8 cellular contexts compared by ENCODE assay signal in genomic region chr3:150544726-150545125, GRCh38. TPM values are rescaled to one million over a fixed set of nuclear protein-coding genes. Genes with fewer than 3 reads are reported as not detected.
A peak's percentile ranks its signal among the peaks of the same experiment; 100 is the strongest.
DNase-seq lines count a peak whose midpoint lies in the region; ATAC-seq and TF ChIP-seq lines count a peak whose summit lies in the region.

No MANE protein-coding gene starts in this region.

- H3F3A ChIP-seq in MM.1S (ENCODE audit: insufficient read depth, low read length) (peaks cover 12% of the 10 kb centered on the region), neural progenitor cell (ENCODE audit: low read depth) (peaks cover 9% of the 10 kb centered on the region)

- peak overlapping the region in 1 of 2 donors; percentile 79 for H3K4me3 ChIP-seq in CD4-positive, alpha-beta memory T cell (ENCODE audit: low read length in 2 of 2)
- H3K4me3 ChIP-seq in MM.1S (ENCODE audit: low read length) (peak overlapping the region; percentile 97), coronary artery (peak overlapping the region; percentile 99), neural progenitor cell (peak overlapping the region; percentile 98)

- no peak overlapping the region for H2AFZ ChIP-seq in MM.1S (ENCODE audit: low read length)
- no peak overlapping the region for H2AFZ ChIP-seq in neural progenitor cell (replicated peaks)

- peaks cover 64% of the 10 kb centered on the region for H3K4me1 ChIP-seq in CD4-positive, alpha-beta memory T cell (ENCODE audit: insufficient read depth, low read length)
- H3K4me1 ChIP-seq in MM.1S (ENCODE audit: low read length) (peaks cover 21% of the 10 kb centered on the region), neural progenitor cell (peaks cover 17% of the 10 kb centered on the region)

- H3K4me2 ChIP-seq in MM.1S (ENCODE audit: low read depth, low read length) (peak overlapping the region; percentile 81), neural progenitor cell (peak overlapping the region; percentile 86)

- H3K36me3 ChIP-seq in CD4-positive, alpha-beta memory T cell (ENCODE audit: insufficient read depth, low read length): peaks cover 10% of the 10 kb centered on the region
- H3K36me3 ChIP-seq in MM.1S (replicated peaks; ENCODE audit: insufficient read depth, low read length) (peaks cover 16% of the 10 kb centered on the region), neural progenitor cell (peaks cover 8% of the 10 kb centered on the region)

- no peak for TF ChIP-seq CTCF in MM.1S (IDR thresholded peaks at IDR 0.05; ENCODE audit: low read length)
- no peak for TF ChIP-seq CTCF in coronary artery (IDR thresholded peaks at IDR 0.05)
- no peak for TF ChIP-seq CTCF in neural progenitor cell (IDR thresholded peaks at IDR 0.05)

- peaks cover 4 to 50% of the 10 kb centered on the region in 2 donors for H3K36me3 Mint-ChIP-seq in CD4-positive, alpha-beta memory T cell
- H3K36me3 Mint-ChIP-seq in neural progenitor cell: peaks cover 4% of the 10 kb centered on the region

- no peak for DNase-seq in CD4-positive, alpha-beta memory T cell
- DNase-seq in MM.1S (no peak), coronary artery (ENCODE audit: low spot score) (no peak), neural progenitor cell (ENCODE audit: low spot score) (no peak)
- DNase-seq in stimulated activated CD4-positive, alpha-beta T cell treated with anti-CD3 and anti-CD28 coated beads, Interleukin-4, amount 100 ng/mL, for 4 hours: no peak
- DNase-seq in activated CD4-positive, alpha-beta T cell treated with anti-CD3 and anti-CD28 coated beads, Interleukin-2, amount 50 U/mL, for 48 hours: no peak

- H3K27ac ChIP-seq in CD4-positive, alpha-beta memory T cell (ENCODE audit: low read depth, low read length): peak overlapping the region; percentile 99
- H3K27ac ChIP-seq in MM.1S (ENCODE audit: low read length): no peak overlapping the region
- H3K27ac ChIP-seq in coronary artery: peak overlapping the region in 1 of 2 donors; percentile 89
- no peak overlapping the region for H3K27ac ChIP-seq in neural progenitor cell

- peak overlapping the region; percentile 13 to 99 (median 94) for H3K4me3 Mint-ChIP-seq in CD4-positive, alpha-beta memory T cell
- peak overlapping the region; percentile 93 for H3K4me3 Mint-ChIP-seq in neural progenitor cell

- H3K27me3 Mint-ChIP-seq in CD4-positive, alpha-beta memory T cell: no peaks in the 10 kb centered on the region
- peaks cover 4% of the 10 kb centered on the region for H3K27me3 Mint-ChIP-seq in neural progenitor cell (ENCODE audit: insufficient read depth, low read depth)

- intact Hi-C loops in CD4-positive, alpha-beta memory T cell (cut with micrococcal nuclease): loop anchor here (5.0 kb wide), 2 partner anchors 572 to 658 kb away; partner anchors contain the start of genes GPR171 and PFN2

- ATAC-seq in GM18858 (IDR thresholded peaks at IDR 0.05; ENCODE audit: unreplicated experiment) (no peak), HG03571 (IDR thresholded peaks at IDR 0.05; ENCODE audit: unreplicated experiment) (no peak)

- H3K4me1 Mint-ChIP-seq in CD4-positive, alpha-beta memory T cell: peaks cover 37 to 75% (median 56%) of the 10 kb centered on the region in 4 donors
- H3K4me1 Mint-ChIP-seq in neural progenitor cell: peaks cover 20% of the 10 kb centered on the region

- H3K9me2 ChIP-seq in MM.1S (replicated peaks; ENCODE audit: insufficient read depth, low read length): no peaks in the 10 kb centered on the region

- no peaks in the 10 kb centered on the region for H3K27me3 ChIP-seq in CD4-positive, alpha-beta memory T cell (ENCODE audit: insufficient read depth, low read length)
- no peaks in the 10 kb centered on the region for H3K27me3 ChIP-seq in MM.1S (replicated peaks; ENCODE audit: insufficient read depth, low read length)
- H3K27me3 ChIP-seq in neural progenitor cell: no peaks in the 10 kb centered on the region

- peak overlapping the region; percentile 99 for H3K9ac ChIP-seq in MM.1S (ENCODE audit: low read length)
- peak overlapping the region; percentile 95 for H3K9ac ChIP-seq in neural progenitor cell

- peak overlapping the region; percentile 43 to 99 (median 81) for H3K27ac Mint-ChIP-seq in CD4-positive, alpha-beta memory T cell
- H3K27ac Mint-ChIP-seq in neural progenitor cell: no peak overlapping the region

- CTCF ChIA-PET in CD4-positive, alpha-beta memory T cell (lab: Charles Lee; ENCODE audit: partially characterized antibody): interaction anchor here (0.8 to 2.0 kb wide), 4 partner anchors 61 to 219 kb away, joined by 3 to 7 read pairs (median 6); no protein-coding TSS in a partner anchor

- POLR2A ChIA-PET in CD4-positive, alpha-beta memory T cell (lab: Charles Lee; ENCODE audit: partially characterized antibody): interaction anchor here (0.7 to 6.0 kb wide), 7 partner anchors 59 to 1902 kb away, joined by 3 to 150 read pairs (median 9); partner anchors contain the start of genes ERICH6, SELENOT, SIAH2 and TSC22D2

- peaks cover 0 to 4% (median 0%) of the 10 kb centered on the region in 8 donors for H3K9me3 Mint-ChIP-seq in CD4-positive, alpha-beta memory T cell
- H3K9me3 Mint-ChIP-seq in neural progenitor cell: no peaks in the 10 kb centered on the region

- H3K79me2 ChIP-seq in MM.1S (ENCODE audit: low read length) (peaks cover 79% of the 10 kb centered on the region), neural progenitor cell (ENCODE audit: low read depth) (peaks cover 68% of the 10 kb centered on the region)

- H4K20me1 ChIP-seq in MM.1S (ENCODE audit: insufficient read depth, low read length): peaks cover 22% of the 10 kb centered on the region; the same call in 1 of the 2 replicates
- peaks cover 21% of the 10 kb centered on the region for H4K20me1 ChIP-seq in neural progenitor cell (ENCODE audit: low read depth)

- H3K9me3 ChIP-seq in CD4-positive, alpha-beta memory T cell (ENCODE audit: control insufficient read depth in 1 of 2, low read length in 2 of 2): no peaks in the 10 kb centered on the region
- H3K9me3 ChIP-seq in MM.1S (replicated peaks; ENCODE audit: insufficient read depth, low read length): no peaks in the 10 kb centered on the region
- H3K9me3 ChIP-seq in neural progenitor cell (ENCODE audit: low read depth): no peaks in the 10 kb centered on the region

RNA-seq across cellular contexts. Expression of gene SERP1, which starts 1.6 kb away (rescaled TPM):
- 100 to 1,000 TPM; 122 to 128 TPM for total RNA-seq in CD4-positive, alpha-beta memory T cell
- polyA plus RNA-seq in CD4-positive, alpha-beta memory T cell: 100 to 1,000 TPM; 107 to 129 TPM
- 120 and 129 TPM in 2 replicates for total RNA-seq in neural progenitor cell (ENCODE audit: low replicate concordance)

RNA-seq across cellular contexts. Expression of gene EIF2A, which starts 1.9 kb away (rescaled TPM):
- 10 to 100 TPM; 90.8 to 95.3 TPM for total RNA-seq in CD4-positive, alpha-beta memory T cell
- 10 to 100 TPM; 49.3 to 58.9 TPM for polyA plus RNA-seq in CD4-positive, alpha-beta memory T cell
- 109 and 135 TPM in 2 replicates for total RNA-seq in neural progenitor cell (ENCODE audit: low replicate concordance)

RNA-seq across cellular contexts. Expression of gene SELENOT, which starts 58.4 kb away (rescaled TPM):
- 10 to 100 TPM; 71.8 to 87.1 TPM for total RNA-seq in CD4-positive, alpha-beta memory T cell
- 100 to 1,000 TPM; 294 to 408 TPM for polyA plus RNA-seq in CD4-positive, alpha-beta memory T cell
- total RNA-seq in neural progenitor cell (ENCODE audit: low replicate concordance): 73.4 and 133 TPM in 2 replicates
